Comparison of ENCODE assay signal across 8 cellular contexts in genomic region chr10:80504158-80504811, GRCh38. TPM values are rescaled to one million over a fixed set of nuclear protein-coding genes. Genes with fewer than 3 reads are reported as not detected.
DNase-seq lines count a peak whose midpoint lies in the region; ATAC-seq, FAIRE-seq and TF ChIP-seq lines count a peak whose summit lies in the region.

No MANE protein-coding gene starts in this region.

- peaks cover 10% of the 10 kb centered on the region for H3K9me1 ChIP-seq in K562 (ENCODE audit: control insufficient read depth, insufficient read depth, low read length)

- peak overlapping the region; percentile 73 for H3K27ac Mint-ChIP-seq in activated CD8-positive, alpha-beta memory T cell treated with anti-CD3 and anti-CD28 coated beads, Interleukin-2, amount 10 ng/mL, durations not matched to agents 7 days and 5 days

- CTCF ChIA-PET in activated CD8-positive, alpha-beta memory T cell treated with anti-CD3 and anti-CD28 coated beads, Interleukin-2, amount 10 ng/mL, durations not matched to agents 7 days and 5 days (lab: Charles Lee), result interaction anchor here (1.3 to 20.7 kb wide), 9 partner anchors 15 to 126 kb away, joined by 3 to 579 read pairs (median 36); partner anchors contain the start of genes PRXL2A and TSPAN14
- CTCF ChIA-PET in K562 (lab: Yijun Ruan, JAX; ENCODE audit: low intra/inter-chr PET ratio), result interaction anchor here (2.2 to 5.5 kb wide), 2 partner anchors 59 to 121 kb away, joined by 14 to 79 read pairs; no protein-coding TSS in a partner anchor
- CTCF ChIA-PET in HepG2 (lab: Yijun Ruan, JAX; ENCODE audit: low intra/inter-chr PET ratio, low total read pairs), result interaction anchor here (1.8 to 3.2 kb wide), 2 partner anchors 59 to 121 kb away, joined by 9 to 65 read pairs; no protein-coding TSS in a partner anchor

- intact Hi-C loops in K562 (cut with micrococcal nuclease) (loop anchor here (2.0 kb wide), 1 partner anchor 45 kb away; no protein-coding TSS in a partner anchor), HepG2 (cut with micrococcal nuclease; ENCODE audit: unreplicated experiment) (loop anchor here (2.0 kb wide), 1 partner anchor 121 kb away; no protein-coding TSS in a partner anchor), thyroid gland (cut with DNase I) (loop anchor here (5.0 to 10.0 kb wide), 2 partner anchors 57 to 119 kb away; no protein-coding TSS in a partner anchor)

- TF ChIP-seq POLR2A in K562 (conservative IDR thresholded peaks at IDR 0.05) (no peak), HepG2 (IDR thresholded peaks at IDR 0.05; ENCODE audit: insufficient read depth in 1 of 2, low read depth in 2 of 2, low read length in 2 of 2) (no peak), thyroid gland (IDR thresholded peaks at IDR 0.05) (no peak)

- peak overlapping the region; percentile 17 to 82; a peak in 1 of 4 replicates for H3K9ac ChIP-seq in K562 (ENCODE audit: insufficient read depth in 1 of 2, low read depth in 2 of 2, low read length in 2 of 2)
- H3K9ac ChIP-seq in HepG2 (ENCODE audit: insufficient read depth, low read depth, low read length), result peak overlapping the region; percentile 24; the same call in 1 of the 2 replicates

- TF ChIP-seq CTCF in K562 (IDR thresholded peaks at IDR 0.05 in 2 of 3, conservative IDR thresholded peaks at IDR 0.05 in 1 of 3; ENCODE audit: insufficient read depth in 2 of 3, low read depth in 1 of 3, low read length in 3 of 3), result 0 out of 6 replicates have a peak, but pooled peaks of 2 of the 3 experiments have one; percentile 16 to 27
- no peak for TF ChIP-seq CTCF in HepG2 (CRISPR knock-in tag; IDR thresholded peaks at IDR 0.05)
- no peak for TF ChIP-seq CTCF in thyroid gland (IDR thresholded peaks at IDR 0.05)

- H3K4me1 ChIP-seq in K562 (replicated peaks in 1 of 2; ENCODE audit: control insufficient read depth in 2 of 2, insufficient read depth in 2 of 2, low read length in 2 of 2) (peaks cover 59 to 68% of the 10 kb centered on the region in 2 experiments), HepG2 (ENCODE audit: insufficient read depth, low read length) (peaks cover 84% of the 10 kb centered on the region), thyroid gland (peaks cover 59 to 89% of the 10 kb centered on the region in 2 donors)

- no peak overlapping the region for H3K4me3 Mint-ChIP-seq in activated CD8-positive, alpha-beta memory T cell treated with anti-CD3 and anti-CD28 coated beads, Interleukin-2, amount 10 ng/mL, durations not matched to agents 7 days and 5 days

- H3K4me3 ChIP-seq in K562, result no peak overlapping the region
- H3K4me3 ChIP-seq in HepG2 (replicated peaks in 1 of 3; ENCODE audit: insufficient read depth in 1 of 3, low read depth in 2 of 3, low read length in 3 of 3), result peak overlapping the region in 1 of 3 experiments; percentile 7; a peak in 1 of 6 replicates
- no peak overlapping the region for H3K4me3 ChIP-seq in thyroid gland (replicated peaks in 1 of 3)

- H2AFZ ChIP-seq in K562 (ENCODE audit: low read depth, low read length) (no peak overlapping the region), HepG2 (ENCODE audit: low read length) (no peak overlapping the region)

- H3K27me3 ChIP-seq in K562 (ENCODE audit: control insufficient read depth in 2 of 2, insufficient read depth in 2 of 2, low read length in 2 of 2) (no peaks in the 10 kb centered on the region), HepG2 (ENCODE audit: control insufficient read depth in 1 of 2, insufficient read depth in 2 of 2, low read length in 2 of 2) (no peaks in the 10 kb centered on the region), thyroid gland (no peaks in the 10 kb centered on the region)

- 47% methylated on average over 6 of the region's 7 CpGs for WGBS in K562 (ENCODE audit: insufficient coverage, low coverage, missing lambda C conversion rate)
- WGBS in HepG2 (ENCODE audit: low lambda C conversion rate), result 80% methylated on average over 5 of the region's 7 CpGs
- 32 to 46% methylated on average over 7 of the region's 7 CpGs for WGBS in thyroid gland, 2 donors

- H3K4me1 Mint-ChIP-seq in activated CD8-positive, alpha-beta memory T cell treated with anti-CD3 and anti-CD28 coated beads, Interleukin-2, amount 10 ng/mL, durations not matched to agents 7 days and 5 days, result peaks cover 64% of the 10 kb centered on the region

- in situ Hi-C loops in K562 (cut with MboI), result loop anchor here (10.0 kb wide), 1 partner anchor 119 kb away; no protein-coding TSS in a partner anchor
- in situ Hi-C loops in HepG2 (cut with HindIII; ENCODE audit: extremely low pct_ligation_motif_present, low pct_unique_long_range_greater_than_20kb), result loop anchor here (5.0 to 25.0 kb wide), 2 partner anchors 47 to 242 kb away; no protein-coding TSS in a partner anchor

- peak overlapping the region; percentile 65 for H3K27ac ChIP-seq in K562 (ENCODE audit: extremely low read depth, low read depth, low read length)
- H3K27ac ChIP-seq in HepG2 (ENCODE audit: extremely low read length, insufficient read depth, low read length), result peak overlapping the region; percentile 58
- H3K27ac ChIP-seq in thyroid gland, result peak overlapping the region; percentile 10 to 94 (median 86)

- H3K4me2 ChIP-seq in K562 (ENCODE audit: insufficient read depth, low read length) (peak overlapping the region; percentile 68), HepG2 (ENCODE audit: low read depth, low read length) (peak overlapping the region; percentile 37; the same call in 1 of the 2 replicates)

- H3K36me3 Mint-ChIP-seq in activated CD8-positive, alpha-beta memory T cell treated with anti-CD3 and anti-CD28 coated beads, Interleukin-2, amount 10 ng/mL, durations not matched to agents 7 days and 5 days, result peaks cover 25% of the 10 kb centered on the region

- H3K79me2 ChIP-seq in K562 (ENCODE audit: control insufficient read depth, insufficient read depth, low read length) (peaks cover 85% of the 10 kb centered on the region), HepG2 (ENCODE audit: insufficient read depth, low read length) (peaks cover 59% of the 10 kb centered on the region)

- TF ChIP-seq RAD21 in K562 (CRISPR knock-in tag; conservative IDR thresholded peaks at IDR 0.05 in 1 of 2, IDR thresholded peaks at IDR 0.05 in 1 of 2) (peak in 1 of 2 experiments; percentile 45; a peak in 2 of 4 replicates), HepG2 (CRISPR knock-in tag; IDR thresholded peaks at IDR 0.05) (no peak)

- no peak for ATAC-seq in activated CD8-positive, alpha-beta memory T cell treated with anti-CD3 and anti-CD28 coated beads, Interleukin-2, amount 10 ng/mL, durations not matched to agents 7 days and 5 days
- ATAC-seq in K562 (peak; percentile 91), HepG2 (peak; percentile 24), GM21423 (IDR thresholded peaks at IDR 0.05; ENCODE audit: unreplicated experiment) (no peak)

- no peaks in the 10 kb centered on the region for H3K27me3 Mint-ChIP-seq in activated CD8-positive, alpha-beta memory T cell treated with anti-CD3 and anti-CD28 coated beads, Interleukin-2, amount 10 ng/mL, durations not matched to agents 7 days and 5 days

- POLR2A ChIA-PET in K562 (lab: Yijun Ruan, JAX), result interaction anchor here (0.5 to 3.2 kb wide), 8 partner anchors 11 to 1757 kb away, joined by 3 to 16 read pairs (median 4); no protein-coding TSS in a partner anchor
- POLR2A ChIA-PET in HepG2 (lab: Yijun Ruan, JAX), result interaction anchor here (1.0 to 3.9 kb wide), 11 partner anchors 11 to 97 kb away, joined by 3 to 58 read pairs (median 9); partner anchors contain the start of gene PRXL2A

- DNase-seq in activated CD8-positive, alpha-beta memory T cell treated with anti-CD3 and anti-CD28 coated beads, Interleukin-2, amount 10 ng/mL, durations not matched to agents 7 days and 5 days, result no peak
- no peak for DNase-seq in activated CD8-positive, alpha-beta memory T cell treated with anti-CD3 and anti-CD28 coated beads for 24 hours
- DNase-seq in K562 (ENCODE audit: extremely low read depth in 1 of 4, low spot score in 3 of 4) (peak; percentile 83 to 98 (median 92)), HepG2 (ENCODE audit: low spot score) (no peak), thyroid gland (peak; percentile 42 to 59), NCI-H226 (no peak), DMS53 treated with DMSO at 0.1 percent for 48 hours (lab: John Stamatoyannopoulos, UW; ENCODE audit: unreplicated experiment) (no peak)

- H4K20me1 ChIP-seq in K562 (replicated peaks; ENCODE audit: control insufficient read depth, insufficient read depth, low read length), result peaks cover 7% of the 10 kb centered on the region
- H4K20me1 ChIP-seq in HepG2 (ENCODE audit: insufficient read depth, low read length), result peaks cover 10% of the 10 kb centered on the region; the same call in 1 of the 2 replicates

- peak; percentile 93 for FAIRE-seq in K562 (lab: Jason Lieb, UNC)
- FAIRE-seq in HepG2 (lab: Jason Lieb, UNC), result no peak

- peak; percentile 89; the same call in 1 of the 2 replicates for TF ChIP-seq EP300 in K562 (IDR thresholded peaks at IDR 0.05; ENCODE audit: low read length)
- TF ChIP-seq EP300 in HepG2 (IDR thresholded peaks at IDR 0.05; ENCODE audit: low read depth in 2 of 2, low read length in 2 of 2), result no peak
- TF ChIP-seq EP300 in HepG2 (CRISPR knock-in tag; IDR thresholded peaks at IDR 0.05; ENCODE audit: borderline replicate concordance), result no peak

- H3K9me3 ChIP-seq in K562 (replicated peaks; ENCODE audit: control insufficient read depth, insufficient read depth, low read depth, low read length) (no peaks in the 10 kb centered on the region), HepG2 (ENCODE audit: low read length) (no peaks in the 10 kb centered on the region), thyroid gland (no peaks in the 10 kb centered on the region)

- no peaks in the 10 kb centered on the region for H3K9me3 Mint-ChIP-seq in activated CD8-positive, alpha-beta memory T cell treated with anti-CD3 and anti-CD28 coated beads, Interleukin-2, amount 10 ng/mL, durations not matched to agents 7 days and 5 days (ENCODE audit: low read depth)

- H3K36me3 ChIP-seq in K562 (ENCODE audit: control insufficient read depth, insufficient read depth, low read length) (peaks cover 66% of the 10 kb centered on the region), HepG2 (replicated peaks in 1 of 2; ENCODE audit: control insufficient read depth in 1 of 2, insufficient read depth in 2 of 2, low read length in 2 of 2) (peaks cover 10 to 18% of the 10 kb centered on the region in 2 experiments), thyroid gland (peaks cover 9 to 19% of the 10 kb centered on the region in 2 donors)

- no TSS peak for BruUV-seq in K562 (replicated peaks; lab: Mats Ljungman, UMichigan)
- BruUV-seq in HepG2 (replicated peaks; lab: Mats Ljungman, UMichigan), result no TSS peak

RNA-seq across cellular contexts. Expression of gene SH2D4B, which starts 33.4 kb away (rescaled TPM):
- total RNA-seq in activated CD8-positive, alpha-beta memory T cell treated with anti-CD3 and anti-CD28 coated beads, Interleukin-2, amount 10 ng/mL, durations not matched to agents 7 days and 5 days, result under 1 TPM in 1 of 2 experiments, not detected in 1; 0.09 TPM
- 0.09 TPM in 1 of 2 replicates, not detected in the other for total RNA-seq in K562 (2011; cell fraction: chromatin; rRNA removed; ENCODE audit: low replicate concordance)
- total RNA-seq in K562 (2011; cell fraction: nucleolus; rRNA removed), result 0.26 TPM in 1 of 2 replicates, not detected in the other
- 0.22 TPM in 1 of 2 replicates, not detected in the other for total RNA-seq in K562 (2011; cell fraction: nucleoplasm; rRNA removed)
- total RNA-seq in K562 (2014; rRNA removed) (0.29 TPM in 1 of 2 replicates, not detected in the other), K562 (2014; rRNA removed; fragmentation: Illumina TruSeq; extraction: Trizol) (0.04 TPM in 1 of 2 replicates, not detected in the other), K562 (2015; rRNA removed; fragmentation: Illumina TruSeq; extraction: Trizol) (0.04 TPM in 2 replicates), K562 (2021) (0.13 TPM in 1 of 2 replicates, not detected in the other), HepG2 (2016; rRNA removed; fragmentation: Illumina TruSeq; extraction: Trizol) (not detected in 2 replicates), thyroid gland (1 to 10 TPM in 2 of 4 donors, not detected in 2; 1.1 to 1.6 TPM)
- polyA plus RNA-seq in K562 (2011; rRNA removed) (0.03 TPM in 1 of 2 replicates, not detected in the other), K562 (2014; fragmentation: Illumina TruSeq; extraction: Trizol) (not detected in 2 replicates), K562 (2014; fragmentation: Nextera tagmentation; extraction: Ambion mirVana) (under 1 TPM in 1 of 2 experiments, not detected in 1; 0.14 TPM), K562 (2014; rRNA removed) (not detected in 2 replicates), HepG2 (2011; rRNA removed) (not detected in 2 replicates)
- not detected in 2 replicates for polyA plus RNA-seq in K562 (2011; cell fraction: cytosol; rRNA removed)
- polyA plus RNA-seq in K562 (2011; cell fraction: nucleus; rRNA removed), result 0.03 TPM in 1 of 2 replicates, not detected in the other
- 0.05 and 0.06 TPM in 2 replicates for polyA plus RNA-seq in K562 (2012)
- polyA minus RNA-seq in K562 (2011; rRNA and poly(A)+ RNA removed), result not detected in 2 replicates
- polyA minus RNA-seq in K562 (2011; cell fraction: cytosol; rRNA and poly(A)+ RNA removed), result not detected in 2 replicates
- not detected in 2 replicates for polyA minus RNA-seq in K562 (2011; cell fraction: nucleus; rRNA and poly(A)+ RNA removed)
- total RNA-seq in HepG2 (2016; cell fraction: cytosol; rRNA removed; fragmentation: Illumina TruSeq; extraction: Trizol; ENCODE audit: low read depth), result 0.09 TPM in 1 of 2 replicates, not detected in the other
- total RNA-seq in HepG2 (2016; cell fraction: insoluble cytoplasmic fraction; rRNA removed; fragmentation: Illumina TruSeq; extraction: Trizol), result not detected in 2 replicates
- total RNA-seq in HepG2 (2016; cell fraction: membrane; rRNA removed; fragmentation: Illumina TruSeq; extraction: Trizol), result not detected in 2 replicates
- 0.09 TPM in 1 of 2 replicates, not detected in the other for total RNA-seq in HepG2 (2016; cell fraction: nucleus; rRNA removed; fragmentation: Illumina TruSeq; extraction: Trizol)
- polyA plus RNA-seq in HepG2 (2011; cell fraction: cytosol; rRNA removed), result not detected in 2 replicates
- polyA plus RNA-seq in HepG2 (2011; cell fraction: nucleus; rRNA removed), result 0.03 TPM in 1 of 2 replicates, not detected in the other
- polyA plus RNA-seq in HepG2 (2012), result not detected in 2 replicates
- not detected in 2 replicates for polyA plus RNA-seq in HepG2 (2016; cell fraction: cytosol; fragmentation: Illumina TruSeq; extraction: Trizol; ENCODE audit: low read depth)
- polyA plus RNA-seq in HepG2 (2016; cell fraction: insoluble cytoplasmic fraction; fragmentation: Illumina TruSeq; extraction: Trizol; ENCODE audit: low read depth), result not detected in 2 replicates
- not detected in 2 replicates for polyA plus RNA-seq in HepG2 (2016; cell fraction: membrane; fragmentation: Illumina TruSeq; extraction: Trizol; ENCODE audit: low read depth)
- polyA plus RNA-seq in HepG2 (2016; cell fraction: nucleus; fragmentation: Illumina TruSeq; extraction: Trizol; ENCODE audit: insufficient read depth, low read depth), result not detected in 2 replicates
- polyA minus RNA-seq in HepG2 (2011; rRNA and poly(A)+ RNA removed; ENCODE audit: low replicate concordance), result 0.04 and 0.12 TPM in 2 replicates
- polyA minus RNA-seq in HepG2 (2011; cell fraction: cytosol; rRNA and poly(A)+ RNA removed), result not detected in 2 replicates
- not detected in 2 replicates for polyA minus RNA-seq in HepG2 (2011; cell fraction: nucleus; rRNA and poly(A)+ RNA removed)

RNA-seq across cellular contexts. Expression of gene TSPAN14, which starts 50.2 kb away (rescaled TPM):
- 100 to 1,000 TPM; 100 to 104 TPM for total RNA-seq in activated CD8-positive, alpha-beta memory T cell treated with anti-CD3 and anti-CD28 coated beads, Interleukin-2, amount 10 ng/mL, durations not matched to agents 7 days and 5 days
- total RNA-seq in K562 (2011; cell fraction: chromatin; rRNA removed; ENCODE audit: low replicate concordance), result 67.3 and 149 TPM in 2 replicates
- 99.9 and 106 TPM in 2 replicates for total RNA-seq in K562 (2011; cell fraction: nucleolus; rRNA removed)
- total RNA-seq in K562 (2011; cell fraction: nucleoplasm; rRNA removed), result 117 and 138 TPM in 2 replicates
- 22.4 and 33.3 TPM in 2 replicates for total RNA-seq in K562 (2014; rRNA removed)
- total RNA-seq in K562 (2014; rRNA removed; fragmentation: Illumina TruSeq; extraction: Trizol), result 19.0 and 23.3 TPM in 2 replicates
- 22.5 and 24.4 TPM in 2 replicates for total RNA-seq in K562 (2015; rRNA removed; fragmentation: Illumina TruSeq; extraction: Trizol)
- total RNA-seq in K562 (2021), result 89.2 and 92.9 TPM in 2 replicates
- 42.9 and 65.1 TPM in 2 replicates for polyA plus RNA-seq in K562 (2011; rRNA removed)
- polyA plus RNA-seq in K562 (2011; cell fraction: cytosol; rRNA removed), result 52.8 and 88.0 TPM in 2 replicates
- polyA plus RNA-seq in K562 (2011; cell fraction: nucleus; rRNA removed), result 52.2 and 85.9 TPM in 2 replicates
- polyA plus RNA-seq in K562 (2012), result 44.4 and 57.4 TPM in 2 replicates
- 65.0 and 66.6 TPM in 2 replicates for polyA plus RNA-seq in K562 (2014; fragmentation: Illumina TruSeq; extraction: Trizol)
- 1 to 10 TPM; 5.8 to 6.6 TPM for polyA plus RNA-seq in K562 (2014; fragmentation: Nextera tagmentation; extraction: Ambion mirVana)
- polyA plus RNA-seq in K562 (2014; rRNA removed), result 47.2 and 57.2 TPM in 2 replicates
- polyA minus RNA-seq in K562 (2011; rRNA and poly(A)+ RNA removed), result 21.6 and 45.5 TPM in 2 replicates
- 28.6 and 45.2 TPM in 2 replicates for polyA minus RNA-seq in K562 (2011; cell fraction: cytosol; rRNA and poly(A)+ RNA removed)
- polyA minus RNA-seq in K562 (2011; cell fraction: nucleus; rRNA and poly(A)+ RNA removed), result 20.1 and 21.1 TPM in 2 replicates
- total RNA-seq in HepG2 (2016; rRNA removed; fragmentation: Illumina TruSeq; extraction: Trizol), result 17.4 and 24.1 TPM in 2 replicates
- 5.0 and 6.4 TPM in 2 replicates for total RNA-seq in HepG2 (2016; cell fraction: cytosol; rRNA removed; fragmentation: Illumina TruSeq; extraction: Trizol; ENCODE audit: low read depth)
- 16.0 and 24.8 TPM in 2 replicates for total RNA-seq in HepG2 (2016; cell fraction: insoluble cytoplasmic fraction; rRNA removed; fragmentation: Illumina TruSeq; extraction: Trizol)
- total RNA-seq in HepG2 (2016; cell fraction: membrane; rRNA removed; fragmentation: Illumina TruSeq; extraction: Trizol), result 15.7 and 18.1 TPM in 2 replicates
- 28.9 and 38.5 TPM in 2 replicates for total RNA-seq in HepG2 (2016; cell fraction: nucleus; rRNA removed; fragmentation: Illumina TruSeq; extraction: Trizol)
- 73.8 and 80.6 TPM in 2 replicates for polyA plus RNA-seq in HepG2 (2011; rRNA removed)
- 66.9 and 68.7 TPM in 2 replicates for polyA plus RNA-seq in HepG2 (2011; cell fraction: cytosol; rRNA removed)
- 64.3 and 75.0 TPM in 2 replicates for polyA plus RNA-seq in HepG2 (2011; cell fraction: nucleus; rRNA removed)
- polyA plus RNA-seq in HepG2 (2012), result 36.4 and 39.6 TPM in 2 replicates
- polyA plus RNA-seq in HepG2 (2016; cell fraction: cytosol; fragmentation: Illumina TruSeq; extraction: Trizol; ENCODE audit: low read depth), result 6.7 and 7.8 TPM in 2 replicates
- 19.6 and 25.9 TPM in 2 replicates for polyA plus RNA-seq in HepG2 (2016; cell fraction: insoluble cytoplasmic fraction; fragmentation: Illumina TruSeq; extraction: Trizol; ENCODE audit: low read depth)
- 15.4 and 16.2 TPM in 2 replicates for polyA plus RNA-seq in HepG2 (2016; cell fraction: membrane; fragmentation: Illumina TruSeq; extraction: Trizol; ENCODE audit: low read depth)
- 59.1 and 62.2 TPM in 2 replicates for polyA plus RNA-seq in HepG2 (2016; cell fraction: nucleus; fragmentation: Illumina TruSeq; extraction: Trizol; ENCODE audit: insufficient read depth, low read depth)
- 22.0 and 139 TPM in 2 replicates for polyA minus RNA-seq in HepG2 (2011; rRNA and poly(A)+ RNA removed; ENCODE audit: low replicate concordance)
- polyA minus RNA-seq in HepG2 (2011; cell fraction: cytosol; rRNA and poly(A)+ RNA removed), result 48.1 and 54.0 TPM in 2 replicates
- 39.9 and 48.0 TPM in 2 replicates for polyA minus RNA-seq in HepG2 (2011; cell fraction: nucleus; rRNA and poly(A)+ RNA removed)
- 10 to 100 TPM; 61.6 to 83.4 (median 77.9) TPM for total RNA-seq in thyroid gland

Comparison
In these comparisons a context has a peak if more than half of its experiments do, and no peak if none do; other contexts are left out.
1. ATAC-seq: peak in K562 (single experiment) and HepG2 (single experiment); none in activated CD8-positive, alpha-beta memory T cell treated with anti-CD3 and anti-CD28 coated beads, Interleukin-2, amount 10 ng/mL, durations not matched to agents 7 days and 5 days (single experiment) and GM21423 (single experiment).
2. DNase-seq: peak in K562 (4 of 4) and thyroid gland (2 of 2); none in activated CD8-positive, alpha-beta memory T cell treated with anti-CD3 and anti-CD28 coated beads, Interleukin-2, amount 10 ng/mL, durations not matched to agents 7 days and 5 days (single experiment), activated CD8-positive, alpha-beta memory T cell treated with anti-CD3 and anti-CD28 coated beads for 24 hours (single experiment), HepG2 (single experiment), NCI-H226 (single experiment) and DMS53 treated with DMSO at 0.1 percent for 48 hours (single experiment).
3. CTCF ChIP-seq: peak in K562 (2 of 3); none in HepG2 (single experiment) and thyroid gland (0 of 6).
4. Peak in every context shown above with its lines, with median percentiles within 50 percentile points of each other: H3K27ac ChIP-seq.